ENCODE assay signal across 9 cellular contexts in genomic region chr21:39022901-39023693, GRCh38.
A peak's percentile ranks its signal among the peaks of the same experiment; 100 is the strongest.
DNase-seq lines count a peak whose midpoint lies in the region; ATAC-seq and TF ChIP-seq lines count a peak whose summit lies in the region.
"Had no signal": no experiment of that assay in that cellular context is flagged by ENCODE, and none has a peak within 500 bp of the region (broad histone marks: within the 10 kb centered on the region; RNA-seq: fewer than 3 reads in every experiment).

No MANE protein-coding gene starts in this region.

- DNase-seq in IMR-90 (peak; percentile 28), adipocyte (ENCODE audit: low read depth) (peak; percentile 18), hepatic stellate cell (ENCODE audit: low spot score) (peak; percentile 50), gastrocnemius medialis (peak in 1 of 2 donors; percentile 32), HCEC 1CT (no peak)
- no peak for DNase-seq in stimulated activated naive CD4-positive, alpha-beta T cell treated with Interleukin-2 at 50 U/mL for 16 hours (lab: John Stamatoyannopoulos, UW)
- DNase-seq: activated CD4-positive, alpha-beta T cell treated with anti-CD3 and anti-CD28 coated beads for 36 hours had no signal

- dilution Hi-C loops in IMR-90 (cut with HindIII; ENCODE audit: low sequenced_read_pairs, unreplicated experiment): no loop called here

- H2BK5ac ChIP-seq in IMR-90 (ENCODE audit: low read depth, low read length, poor library complexity, severe bottlenecking): peak overlapping the region; percentile 97

- peaks cover 0 to 7% of the 10 kb centered on the region in 2 experiments; a peak in 1 of 4 replicates for H3K79me1 ChIP-seq in IMR-90 (ENCODE audit: low read depth in 1 of 2, low read length in 2 of 2)

- TF ChIP-seq RAD21 in IMR-90 (IDR thresholded peaks at IDR 0.05; ENCODE audit: low read length): no peak

- H3K9me3 ChIP-seq in IMR-90 (ENCODE audit: control insufficient read depth, insufficient read depth, low read length): peaks cover 6% of the 10 kb centered on the region
- H3K9me3 ChIP-seq in adipocyte (ENCODE audit: control insufficient read depth, low read length): peaks cover 7% of the 10 kb centered on the region
- no peaks in the 10 kb centered on the region for H3K9me3 ChIP-seq in gastrocnemius medialis

- H3K4me1 ChIP-seq in IMR-90 (ENCODE audit: control insufficient read depth, insufficient read depth, low read length) (peaks cover 31% of the 10 kb centered on the region), adipocyte (ENCODE audit: control insufficient read depth, insufficient read depth, low read length) (peaks cover 22% of the 10 kb centered on the region), gastrocnemius medialis (peaks cover 10 to 14% of the 10 kb centered on the region in 2 donors)

- H3K9ac ChIP-seq in IMR-90 (ENCODE audit: low read depth, low read length): no peak overlapping the region
- H3K9ac ChIP-seq in adipocyte (ENCODE audit: low read length): no peak overlapping the region

- no peak overlapping the region for H3K4me2 ChIP-seq in IMR-90 (ENCODE audit: low read depth, low read length)

- no peaks in the 10 kb centered on the region for H3K36me3 ChIP-seq in IMR-90 (ENCODE audit: control insufficient read depth, insufficient read depth, low read length)
- H3K36me3 ChIP-seq in adipocyte (ENCODE audit: control insufficient read depth, insufficient read depth, low read length, severe bottlenecking): no peaks in the 10 kb centered on the region
- no peaks in the 10 kb centered on the region for H3K36me3 ChIP-seq in gastrocnemius medialis

- POLR2A ChIA-PET in IMR-90 (lab: Charles Lee; ENCODE audit: unreplicated experiment): no interaction called here

- H4K5ac ChIP-seq in IMR-90 (ENCODE audit: low read depth, low read length): peak overlapping the region; percentile 97

- peak overlapping the region; percentile 100 for H2BK15ac ChIP-seq in IMR-90 (ENCODE audit: low read depth, low read length)

- WGBS in IMR-90 (ENCODE audit: extremely low coverage in 2 of 2, insufficient read length in 1 of 2), 2 experiments: 31% methylated on average over 9 of the region's 28 CpGs; no CpG with 5 or more reads in 1 of the 2 experiments

- H3K27ac ChIP-seq in IMR-90 (ENCODE audit: insufficient read depth, low read length) (peak overlapping the region; percentile 20), gastrocnemius medialis (peak overlapping the region; percentile 63 to 73 (median 69))

- peak overlapping the region; percentile 75 to 98 for H4K8ac ChIP-seq in IMR-90 (ENCODE audit: low read depth in 2 of 2, low read length in 2 of 2)

- peak overlapping the region; percentile 70 for H3K14ac ChIP-seq in IMR-90 (replicated peaks; ENCODE audit: low read depth, low read length)

- peak overlapping the region; percentile 94 for H3K18ac ChIP-seq in IMR-90 (ENCODE audit: low read depth, low read length)

- in situ Hi-C loops in IMR-90 (cut with MboI; ENCODE audit: low sequenced_read_pairs): no loop called here
- in situ Hi-C loops in gastrocnemius medialis (cut with MboI; ENCODE audit: low sequenced_read_pairs in 4 of 4): loop anchor here in 1 of 4 donors (25.0 kb wide), 1 partner anchor 89 kb away; no protein-coding TSS in a partner anchor

- H3K4me3 ChIP-seq in IMR-90 (ENCODE audit: insufficient read depth, low read depth, low read length): no peak overlapping the region
- H3K4me3 ChIP-seq in adipocyte (ENCODE audit: low read length): no peak overlapping the region
- H3K4me3 ChIP-seq in gastrocnemius medialis: peak overlapping the region in 2 of 4 donors; percentile 4 to 28

- ATAC-seq in IMR-90 (ENCODE audit: low read depth) (no peak; the same call in 1 of the 2 replicates), gastrocnemius medialis (peak; percentile 80 to 83), GM18519 (IDR thresholded peaks at IDR 0.05; ENCODE audit: low FRiP score, unreplicated experiment) (no peak), GM19324 (IDR thresholded peaks at IDR 0.05; ENCODE audit: low FRiP score, unreplicated experiment) (no peak)
- ATAC-seq: activated CD4-positive, alpha-beta T cell treated with anti-CD3 and anti-CD28 coated beads for 36 hours had no signal

- H3K4ac ChIP-seq in IMR-90 (ENCODE audit: low read depth, low read length): peak overlapping the region; percentile 99

- peak overlapping the region; percentile 99 for H2BK120ac ChIP-seq in IMR-90 (ENCODE audit: low read depth, low read length)

- H2AK5ac ChIP-seq in IMR-90 (ENCODE audit: low read depth, low read length): peak overlapping the region; percentile 98

- intact Hi-C loops in IMR-90 (cut with micrococcal nuclease) (loop anchor here (5.0 kb wide), 1 partner anchor 201 kb away; no protein-coding TSS in a partner anchor), gastrocnemius medialis (cut with DNase I; ENCODE audit: low total_unique reads) (loop anchor here (2.0 to 5.0 kb wide), 3 partner anchors 104 to 286 kb away; partner anchors contain the start of gene ETS2)

- H2AK9ac ChIP-seq in IMR-90 (replicated peaks; ENCODE audit: low read depth, low read length, poor library complexity): peak overlapping the region; percentile 1

- H4K91ac ChIP-seq in IMR-90 (ENCODE audit: insufficient read depth, low read depth, low read length): peak overlapping the region; percentile 100

- TF ChIP-seq POLR2A in IMR-90 (IDR thresholded peaks at IDR 0.05; ENCODE audit: low read depth, low read length) (no peak), gastrocnemius medialis (IDR thresholded peaks at IDR 0.05) (no peak)

- H2BK20ac ChIP-seq in IMR-90 (ENCODE audit: low read depth, low read length): peak overlapping the region; percentile 80

- H3K23ac ChIP-seq in IMR-90 (ENCODE audit: low read depth, low read length): peak overlapping the region; percentile 59; the same call in 1 of the 2 replicates

- no peak for TF ChIP-seq CTCF in IMR-90 (conservative IDR thresholded peaks at IDR 0.05; ENCODE audit: low read depth, low read length)
- TF ChIP-seq CTCF in gastrocnemius medialis (IDR thresholded peaks at IDR 0.05 in 4 of 5, conservative IDR thresholded peaks at IDR 0.05 in 1 of 5): peak in 4 of 5 experiments; percentile 28 to 46 (median 44)

- no peaks in the 10 kb centered on the region for H4K20me1 ChIP-seq in IMR-90 (ENCODE audit: insufficient read depth, low read length)

- H3K9me1 ChIP-seq in IMR-90 (ENCODE audit: insufficient read depth, low read length): peaks cover 26% of the 10 kb centered on the region

- no peak overlapping the region for H3K56ac ChIP-seq in IMR-90 (ENCODE audit: extremely low read depth, insufficient read depth, low read length)

- no peaks in the 10 kb centered on the region for H3K27me3 ChIP-seq in IMR-90 (ENCODE audit: control insufficient read depth, insufficient read depth, low read length)
- H3K27me3 ChIP-seq in adipocyte (replicated peaks; ENCODE audit: control insufficient read depth, insufficient read depth, low read length): no peaks in the 10 kb centered on the region
- no peaks in the 10 kb centered on the region for H3K27me3 ChIP-seq in gastrocnemius medialis

- CTCF ChIA-PET in IMR-90 (lab: Yijun Ruan, JAX): interaction anchor here (0.5 kb wide), 1 partner anchor 145 kb away, joined by 6 read pairs; no protein-coding TSS in a partner anchor

- H2AFZ ChIP-seq in IMR-90 (replicated peaks; ENCODE audit: low read length, poor library complexity): peak overlapping the region; percentile 77

- BruUV-seq in IMR-90 (replicated peaks; lab: Mats Ljungman, UMichigan): no TSS peak

TF ChIP-seq in IMR-90, 13 proteins besides CTCF, POLR2A, EP300 and RAD21:
- no peak for TF ChIP-seq USF2 (IDR thresholded peaks at IDR 0.05; ENCODE audit: low read depth, low read length)

Comparison
In these comparisons a context has a peak if more than half of its experiments do, and no peak if none do; other contexts are left out.
1. ATAC-seq: peak in gastrocnemius medialis (2 of 2); none in IMR-90 (single experiment), GM18519 (single experiment) and GM19324 (single experiment).
2. DNase-seq: peak in IMR-90 (single experiment), adipocyte (single experiment) and hepatic stellate cell (single experiment); none in stimulated activated naive CD4-positive, alpha-beta T cell treated with Interleukin-2 at 50 U/mL for 16 hours (single experiment) and HCEC 1CT (single experiment).